8 cellular contexts compared by ENCODE assay signal in genomic region chr10:70053896-70054641, GRCh38. TPM values are rescaled to one million over a fixed set of nuclear protein-coding genes. Genes with fewer than 3 reads are reported as not detected.
DNase-seq lines count a peak whose midpoint lies in the region; ATAC-seq, FAIRE-seq and TF ChIP-seq lines count a peak whose summit lies in the region.

No MANE protein-coding gene starts in this region.

- H3K9me3 ChIP-seq in HAP-1 (no peaks in the 10 kb centered on the region), astrocyte (ENCODE audit: insufficient read depth, low read depth, low read length) (no peaks in the 10 kb centered on the region), subcutaneous abdominal adipose tissue (ENCODE audit: control insufficient read depth in 5 of 5, low read length in 5 of 5) (no peaks in the 10 kb centered on the region)

- no peaks in the 10 kb centered on the region for H3K4me1 ChIP-seq in ACC112 (ENCODE audit: control insufficient read depth, insufficient read depth, low read length, unreplicated experiment)
- peaks cover 12% of the 10 kb centered on the region for H3K4me1 ChIP-seq in HAP-1
- no peaks in the 10 kb centered on the region for H3K4me1 ChIP-seq in astrocyte (ENCODE audit: insufficient read depth, low read length)
- H3K4me1 ChIP-seq in subcutaneous abdominal adipose tissue (ENCODE audit: control insufficient read depth in 5 of 5, insufficient read depth in 5 of 5, low read length in 5 of 5) = peaks cover 0 to 23% (median 19%) of the 10 kb centered on the region in 5 donors

- H3K27ac Mint-ChIP-seq in astrocyte (ENCODE audit: unreplicated experiment) = peak overlapping the region; percentile 84

- no peaks in the 10 kb centered on the region for H4K20me1 ChIP-seq in astrocyte (ENCODE audit: insufficient read depth, low read length)

- H3K27me3 ChIP-seq in ACC112 (ENCODE audit: insufficient read depth, low read length) = peaks cover 8% of the 10 kb centered on the region; the same call in 1 of the 2 replicates
- no peaks in the 10 kb centered on the region; the same call in 1 of the 2 replicates for H3K27me3 ChIP-seq in HAP-1 (ENCODE audit: low read depth)
- H3K27me3 ChIP-seq in astrocyte (ENCODE audit: insufficient read depth, low read length) = peaks cover 19% of the 10 kb centered on the region
- H3K27me3 ChIP-seq in subcutaneous abdominal adipose tissue (ENCODE audit: control insufficient read depth in 5 of 5, insufficient read depth in 4 of 5, low read length in 5 of 5) = peaks cover 0 to 10% (median 0%) of the 10 kb centered on the region in 5 donors

- no peak for TF ChIP-seq CTCF in astrocyte (IDR thresholded peaks at IDR 0.05; ENCODE audit: insufficient read depth, low read depth, low read length)

- peak overlapping the region; percentile 84 for H3K4me3 Mint-ChIP-seq in astrocyte (ENCODE audit: unreplicated experiment)

- H3K27ac ChIP-seq in ACC112 (ENCODE audit: low read depth, low read length) (no peak overlapping the region), astrocyte (ENCODE audit: low read depth, low read length) (no peak overlapping the region), subcutaneous abdominal adipose tissue (ENCODE audit: low read depth, low read length) (no peak overlapping the region)

- H3K27me3 Mint-ChIP-seq in astrocyte (ENCODE audit: low read depth, unreplicated experiment) = peaks cover 8% of the 10 kb centered on the region

- H3K79me2 ChIP-seq in ACC112 (ENCODE audit: control insufficient read depth, insufficient read depth, low read length, unreplicated experiment) (no peaks in the 10 kb centered on the region), astrocyte (ENCODE audit: insufficient read depth, low read length) (peaks cover 22% of the 10 kb centered on the region)

- in situ Hi-C loops in HAP-1 (cut with MboI; ENCODE audit: low sequenced_read_pairs) = no loop called here

- no peaks in the 10 kb centered on the region for H3K36me3 ChIP-seq in ACC112 (ENCODE audit: insufficient read depth, low read length)
- H3K36me3 ChIP-seq in HAP-1 (replicated peaks) = no peaks in the 10 kb centered on the region
- H3K36me3 ChIP-seq in astrocyte (ENCODE audit: insufficient read depth, low read length) = no peaks in the 10 kb centered on the region
- no peaks in the 10 kb centered on the region for H3K36me3 ChIP-seq in subcutaneous abdominal adipose tissue (ENCODE audit: control insufficient read depth in 5 of 5, insufficient read depth in 5 of 5, low read length in 5 of 5)

- DNase-seq in HAP-1 (ENCODE audit: low spot score in 2 of 2) = peak in 1 of 2 experiments; percentile 40
- DNase-seq in astrocyte (ENCODE audit: low read depth) = no peak
- peak; percentile 42 for DNase-seq in iPS-NIHi7 (ENCODE audit: extremely low spot score)
- DNase-seq in GOT3 (lab: John Stamatoyannopoulos, UW) = no peak
- no peak for DNase-seq in NCI-H1694 (lab: John Stamatoyannopoulos, UW)

- no peak for FAIRE-seq in astrocyte (lab: Jason Lieb, UNC)

- peaks cover 5% of the 10 kb centered on the region for H3K4me1 Mint-ChIP-seq in astrocyte (ENCODE audit: low read depth, unreplicated experiment)

- H3K9me3 Mint-ChIP-seq in astrocyte (ENCODE audit: unreplicated experiment) = no peaks in the 10 kb centered on the region

- no peaks in the 10 kb centered on the region for H3K36me3 Mint-ChIP-seq in astrocyte (ENCODE audit: low read depth, unreplicated experiment)

- H3K4me3 ChIP-seq in ACC112 (ENCODE audit: low read depth, low read length) = peak overlapping the region; percentile 97
- peak overlapping the region; percentile 51 for H3K4me3 ChIP-seq in HAP-1
- peak overlapping the region; percentile 71 for H3K4me3 ChIP-seq in astrocyte (ENCODE audit: insufficient read depth, low read depth, low read length)
- H3K4me3 ChIP-seq in subcutaneous abdominal adipose tissue (ENCODE audit: low read depth in 1 of 5, low read length in 5 of 5) = peak overlapping the region; percentile 55 to 85 (median 67)

- ATAC-seq in HG02870 (IDR thresholded peaks at IDR 0.05; ENCODE audit: unreplicated experiment) = no peak

- peak overlapping the region; percentile 46 for H2AFZ ChIP-seq in ACC112 (ENCODE audit: low read length, unreplicated experiment)
- H2AFZ ChIP-seq in astrocyte (ENCODE audit: low read depth, low read length) = peak overlapping the region; percentile 59

- peak overlapping the region; percentile 93 for H3K4me2 ChIP-seq in astrocyte (ENCODE audit: low read length)

- no peak overlapping the region for H3K9ac ChIP-seq in astrocyte (ENCODE audit: low read length)
- no peak overlapping the region for H3K9ac ChIP-seq in subcutaneous abdominal adipose tissue (ENCODE audit: low read length in 5 of 5)

RNA-seq across cellular contexts. Expression of gene MACROH2A2, which starts 1.4 kb away (rescaled TPM):
- total RNA-seq in astrocyte = 25.5 and 25.6 TPM in 2 replicates
